11 cellular contexts compared by ENCODE assay signal in the genomic region with DNA sequence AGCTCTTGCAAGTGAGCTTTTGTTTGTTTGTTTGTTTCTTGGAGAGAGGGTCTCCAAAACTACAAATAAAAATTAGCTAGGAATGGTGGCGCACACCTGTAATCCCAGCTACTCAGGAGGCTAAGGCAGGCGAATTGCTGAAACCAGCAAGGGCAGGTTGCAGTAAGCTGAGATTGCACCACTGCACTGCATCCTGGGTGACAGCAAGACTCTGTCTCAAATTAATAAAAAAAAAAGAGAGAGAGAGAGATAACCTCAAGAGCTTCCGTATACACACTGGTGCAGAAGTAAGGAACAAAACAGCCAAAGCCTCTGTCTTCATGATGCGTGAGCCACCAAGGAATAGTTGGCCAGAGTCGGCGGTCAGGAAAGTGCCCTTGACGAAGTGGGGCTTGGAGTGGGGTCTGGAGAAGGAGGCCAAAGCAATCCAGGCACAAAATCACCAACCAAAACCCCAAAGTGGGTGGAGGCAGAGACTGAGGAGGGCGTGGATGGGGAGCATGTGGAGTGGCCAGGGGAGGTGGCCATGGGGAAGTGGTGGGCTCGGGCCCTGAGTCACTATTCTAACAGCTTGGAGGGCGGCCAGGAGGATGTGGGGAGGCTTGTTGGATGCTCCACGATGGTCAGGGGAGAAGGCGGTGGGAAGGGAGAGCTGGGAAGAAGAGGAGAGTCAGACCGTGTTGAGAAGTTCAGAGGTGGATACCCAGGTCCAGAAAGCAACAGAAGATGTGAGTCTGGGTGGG. TPM values are rescaled to one million over a fixed set of nuclear protein-coding genes. Genes with fewer than 3 reads are reported as not detected.
A peak's percentile ranks its signal among the peaks of the same experiment; 100 is the strongest.
DNase-seq lines count a peak whose midpoint lies in the region; ATAC-seq and TF ChIP-seq lines count a peak whose summit lies in the region.
"Had no signal": no experiment of that assay in that cellular context is flagged by ENCODE, and none has a peak within 500 bp of the region (broad histone marks: within the 10 kb centered on the region; RNA-seq: fewer than 3 reads in every experiment).

No MANE protein-coding gene starts in this region.

- peaks cover 44% of the 10 kb centered on the region for H3K36me3 ChIP-seq in cardiac muscle cell

- H3K36me3 Mint-ChIP-seq in T-helper 17 cell (ENCODE audit: low read depth), result peaks cover 6% of the 10 kb centered on the region
- H3K36me3 Mint-ChIP-seq: CD4-positive, alpha-beta memory T cell; T-cell had no signal

- DNase-seq in ELR (ENCODE audit: low read depth) (peak; percentile 93), T-helper 17 cell (no peak), cardiac muscle cell (ENCODE audit: low read depth in 1 of 2, low spot score in 1 of 2) (peak in 1 of 2 donors; percentile 94), posterior vena cava (ENCODE audit: low spot score) (peak; percentile 89), NCI-H187 treated with DMSO at 0.1 percent for 48 hours (lab: John Stamatoyannopoulos, UW) (no peak), NCI-H146 treated with DMSO at 0.1 percent for 48 hours (lab: John Stamatoyannopoulos, UW; ENCODE audit: unreplicated experiment) (no peak)
- DNase-seq in stimulated activated CD4-positive, alpha-beta T cell treated with anti-CD3 and anti-CD28 coated beads, Interleukin-1b, Interleukin-23, amount 100 ng/mL, for 48 hours, result no peak
- DNase-seq: CD4-positive, alpha-beta memory T cell; T-cell had no signal

- ATAC-seq in T-helper 17 cell (no peak), GM18517 (IDR thresholded peaks at IDR 0.05; ENCODE audit: unreplicated experiment) (no peak)
- ATAC-seq: T-cell had no signal

- intact Hi-C loops in posterior vena cava (cut with DNase I), result no loop called here

- no peak overlapping the region for H3K4me3 ChIP-seq in cardiac muscle cell
- H3K4me3 ChIP-seq: thoracic aorta had no signal

- peaks cover 10% of the 10 kb centered on the region for H3K4me1 Mint-ChIP-seq in T-helper 17 cell
- H3K4me1 Mint-ChIP-seq: CD4-positive, alpha-beta memory T cell; T-cell had no signal

- no peaks in the 10 kb centered on the region for H3K27me3 ChIP-seq in cardiac muscle cell

- H3K4me3 Mint-ChIP-seq in T-helper 17 cell, result no peak overlapping the region
- H3K4me3 Mint-ChIP-seq: CD4-positive, alpha-beta memory T cell; T-cell had no signal

- H3K9me3 ChIP-seq in T-helper 17 cell (ENCODE audit: control insufficient read depth, low read length, poor library complexity, severe bottlenecking) (no peaks in the 10 kb centered on the region), cardiac muscle cell (ENCODE audit: low read depth) (no peaks in the 10 kb centered on the region)
- H3K9me3 ChIP-seq: thoracic aorta had no signal

- no peak for TF ChIP-seq CTCF in cardiac muscle cell (IDR thresholded peaks at IDR 0.05; ENCODE audit: low read depth, low read length)

- H3K27ac ChIP-seq in cardiac muscle cell, result peak overlapping the region; percentile 3
- H3K27ac ChIP-seq: thoracic aorta had no signal

- peak overlapping the region; percentile 16 for H3K27ac Mint-ChIP-seq in T-helper 17 cell
- H3K27ac Mint-ChIP-seq: T-cell had no signal

- no peaks in the 10 kb centered on the region for H3K4me1 ChIP-seq in cardiac muscle cell (ENCODE audit: low read depth)

- peaks cover 10% of the 10 kb centered on the region for H3K27me3 Mint-ChIP-seq in T-helper 17 cell

RNA-seq across cellular contexts. Expression of a gene that starts 21.2 kb away (rescaled TPM):
- 10 to 100 TPM; 29.0 to 34.8 TPM for total RNA-seq in T-helper 17 cell
- 119 and 150 TPM in 2 replicates for total RNA-seq in cardiac muscle cell
- polyA plus RNA-seq in cardiac muscle cell, result 135 and 172 TPM in 2 replicates
- total RNA-seq in posterior vena cava, result 10 to 100 TPM; 27.8 to 29.9 TPM

RNA-seq across cellular contexts. Expression of a gene that starts 23.8 kb away (rescaled TPM):
- total RNA-seq in T-helper 17 cell (1 to 10 TPM; 2.5 to 5.2 TPM), cardiac muscle cell (135 and 144 TPM in 2 replicates), posterior vena cava (10 to 100 TPM; 48.9 to 59.8 TPM)
- polyA plus RNA-seq in cardiac muscle cell, result 155 and 156 TPM in 2 replicates

RNA-seq across cellular contexts. Expression of a gene that starts 35.7 kb away (rescaled TPM):
- total RNA-seq in T-helper 17 cell (1 to 10 TPM; 1.3 to 2.0 TPM), cardiac muscle cell (908 and 1,026 TPM in 2 replicates), posterior vena cava (10 to 100 TPM; 16.8 to 57.8 TPM)
- polyA plus RNA-seq in cardiac muscle cell, result 517 and 749 TPM in 2 replicates
- polyA plus RNA-seq: CD4-positive, alpha-beta memory T cell had no signal

RNA-seq across cellular contexts. Expression of a gene that starts 44.5 kb away (rescaled TPM):
- not detected for total RNA-seq in T-helper 17 cell
- total RNA-seq in cardiac muscle cell, result 13.0 and 27.1 TPM in 2 replicates
- polyA plus RNA-seq in cardiac muscle cell, result 20.1 and 22.7 TPM in 2 replicates
- 1 to 10 TPM; 3.0 to 4.3 TPM for total RNA-seq in posterior vena cava
- polyA plus RNA-seq: CD4-positive, alpha-beta memory T cell had no signal

Comparison
In these comparisons a context has a peak if more than half of its experiments do, and no peak if none do; other contexts are left out.
1. DNase-seq: peak in ELR (single experiment) and posterior vena cava (single experiment); none in T-helper 17 cell (0 of 3), NCI-H187 treated with DMSO at 0.1 percent for 48 hours (single experiment), NCI-H146 treated with DMSO at 0.1 percent for 48 hours (single experiment) and stimulated activated CD4-positive, alpha-beta T cell treated with anti-CD3 and anti-CD28 coated beads, Interleukin-1b, Interleukin-23, amount 100 ng/mL, for 48 hours (single experiment).
2. RNA of a gene that starts 23.8 kb away (total RNA-seq): 135 to 144 TPM in cardiac muscle cell and 48.9 to 59.8 TPM in posterior vena cava; 2.5 to 5.2 TPM in T-helper 17 cell; every median in the first group is over 4 times any median in the second.
3. RNA of a gene that starts 35.7 kb away (total RNA-seq): 908 to 1,026 TPM in cardiac muscle cell; 16.8 to 57.8 TPM in posterior vena cava and 1.3 to 2.0 TPM in T-helper 17 cell; every median in the first group is over 10 times any median in the second.